In genomic region chr18:76801567-76802505, GRCh38 we compare ENCODE assay signal across 1 cellular context.
TF ChIP-seq lines count a peak whose summit lies in the region.

No MANE protein-coding gene starts in this region.

TF ChIP-seq in HepG2, 621 proteins besides CTCF, POLR2A, EP300 and RAD21 (continued from another document and continues in another):
- TF ChIP-seq ZHX2 (IDR thresholded peaks at IDR 0.05; ENCODE audit: low read depth) = no peak
- no peak for TF ChIP-seq ZHX2 (CRISPR knock-in tag; IDR thresholded peaks at IDR 0.05; ENCODE audit: borderline replicate concordance)
- TF ChIP-seq ISL2 (CRISPR knock-in tag; IDR thresholded peaks at IDR 0.05) = 0 out of 2 replicates have a peak, but pooled peaks have one; percentile 16
- TF ChIP-seq FOXK2 (IDR thresholded peaks at IDR 0.05) = no peak
- peak; percentile 82; the same call in 1 of the 2 replicates for TF ChIP-seq KDM2A (CRISPR knock-in tag; IDR thresholded peaks at IDR 0.05; ENCODE audit: borderline replicate concordance, low read depth)
- TF ChIP-seq THAP9 (CRISPR knock-in tag; IDR thresholded peaks at IDR 0.05; ENCODE audit: borderline replicate concordance) = peak; percentile 35; the same call in 1 of the 2 replicates
- TF ChIP-seq RXRB (CRISPR knock-in tag; IDR thresholded peaks at IDR 0.05; ENCODE audit: borderline replicate concordance) = peak; percentile 23; the same call in 1 of the 2 replicates
- no peak for TF ChIP-seq TCF7 (IDR thresholded peaks at IDR 0.05; ENCODE audit: low read depth)
- TF ChIP-seq KLF16 (CRISPR knock-in tag; IDR thresholded peaks at IDR 0.05) = 0 out of 4 replicates have a peak, but pooled peaks of 1 of the 2 experiments have one; percentile 49
- peak; percentile 27; the same call in 1 of the 2 replicates for TF ChIP-seq ZNF563 (CRISPR knock-in tag; IDR thresholded peaks at IDR 0.05)
- TF ChIP-seq HMGXB4 (CRISPR knock-in tag; IDR thresholded peaks at IDR 0.05; ENCODE audit: borderline replicate concordance in 1 of 2, low read depth in 1 of 2) = peak; percentile 64 to 74; a peak in 3 of 4 replicates
- 0 out of 2 replicates have a peak, but pooled peaks have one; percentile 21 for TF ChIP-seq PHF21A (CRISPR knock-in tag; IDR thresholded peaks at IDR 0.05)
- peak; percentile 78; the same call in 1 of the 2 replicates for TF ChIP-seq ZFP36L1 (CRISPR knock-in tag; IDR thresholded peaks at IDR 0.05)
- peak; percentile 88 for TF ChIP-seq PATZ1 (CRISPR knock-in tag; IDR thresholded peaks at IDR 0.05)
- no peak for TF ChIP-seq HOXA7 (CRISPR knock-in tag; IDR thresholded peaks at IDR 0.05)
- TF ChIP-seq SALL1 (CRISPR knock-in tag; IDR thresholded peaks at IDR 0.05) = peak; percentile 47; the same call in 1 of the 2 replicates
- TF ChIP-seq ZNF782 (CRISPR knock-in tag; IDR thresholded peaks at IDR 0.05; ENCODE audit: borderline replicate concordance) = no peak
- TF ChIP-seq CEBPZ (IDR thresholded peaks at IDR 0.05; ENCODE audit: low read length) = no peak
- peak; percentile 27; the same call in 1 of the 2 replicates for TF ChIP-seq ZFY (CRISPR knock-in tag; IDR thresholded peaks at IDR 0.05)
- no peak for TF ChIP-seq FOXC1 (CRISPR knock-in tag; IDR thresholded peaks at IDR 0.05; ENCODE audit: borderline replicate concordance)
- TF ChIP-seq ZNF687 (CRISPR knock-in tag; IDR thresholded peaks at IDR 0.05) = peak; percentile 65
- no peak for TF ChIP-seq HBP1 (CRISPR knock-in tag; IDR thresholded peaks at IDR 0.05; ENCODE audit: low read depth)
- peak; percentile 57; the same call in 1 of the 2 replicates for TF ChIP-seq GABPB1 (CRISPR knock-in tag; IDR thresholded peaks at IDR 0.05)
- 0 out of 2 replicates have a peak, but pooled peaks have one; percentile 28 for TF ChIP-seq DMAP1 (CRISPR knock-in tag; IDR thresholded peaks at IDR 0.05)
- peak; percentile 34; the same call in 1 of the 2 replicates for TF ChIP-seq MTA1 (CRISPR knock-in tag; IDR thresholded peaks at IDR 0.05; ENCODE audit: borderline replicate concordance)
- TF ChIP-seq ZFP91 (CRISPR knock-in tag; IDR thresholded peaks at IDR 0.05; ENCODE audit: borderline replicate concordance) = peak; percentile 57; the same call in 1 of the 2 replicates
- no peak for TF ChIP-seq ZNF414 (CRISPR knock-in tag; IDR thresholded peaks at IDR 0.05)
